Comparison of ENCODE assay signal across 6 cellular contexts in the genomic region with DNA sequence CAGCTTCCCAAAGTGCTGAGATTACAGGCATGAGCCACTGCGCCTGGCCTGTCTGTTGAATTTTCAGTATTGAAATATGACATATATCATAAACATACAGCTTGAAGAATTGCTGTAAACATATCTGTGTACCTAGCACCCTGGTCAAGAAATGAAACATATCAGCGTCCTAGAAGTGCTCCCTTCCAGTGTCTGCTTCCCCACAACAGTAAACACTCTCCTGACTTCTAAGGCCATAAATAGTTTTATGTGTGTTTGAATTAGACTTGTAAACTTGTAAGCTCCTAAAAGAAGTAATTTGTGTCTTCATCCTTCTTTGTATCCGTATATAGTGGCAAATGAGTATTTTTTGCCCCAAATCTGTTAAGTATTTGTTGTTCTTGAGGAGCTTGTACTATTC.
"Had no signal": no experiment of that assay in that cellular context is flagged by ENCODE, and none has a peak within 500 bp of the region (broad histone marks: within the 10 kb centered on the region; RNA-seq: fewer than 3 reads in every experiment).

No MANE protein-coding gene starts in this region.

- DNase-seq: H9, HCEC 1CT, KBM-7 had no signal

- ATAC-seq: GM23338, HepG2 had no signal

- H3K4me3 ChIP-seq: GM23338 had no signal

- H3K27ac ChIP-seq: HL-60 had no signal
